ENCODE assay signal across 8 cellular contexts in genomic region chr19:42634409-42635232, GRCh38. TPM values are rescaled to one million over a fixed set of nuclear protein-coding genes. Genes with fewer than 3 reads are reported as not detected.
DNase-seq lines count a peak whose midpoint lies in the region; ATAC-seq and TF ChIP-seq lines count a peak whose summit lies in the region.

No MANE protein-coding gene starts in this region.

- no peaks in the 10 kb centered on the region for H3K9me3 ChIP-seq in DOHH2 (ENCODE audit: control insufficient read depth, insufficient read depth, low read length)
- H3K9me3 ChIP-seq in SK-N-SH = no peaks in the 10 kb centered on the region
- H3K9me3 ChIP-seq in colonic mucosa = no peaks in the 10 kb centered on the region

- no peak for ATAC-seq in GM19328 (IDR thresholded peaks at IDR 0.05; ENCODE audit: unreplicated experiment)
- no peak for ATAC-seq in HG03521 (IDR thresholded peaks at IDR 0.05; ENCODE audit: unreplicated experiment)

- POLR2A ChIA-PET in SK-N-SH (lab: Yijun Ruan, JAX) = no interaction called here

- H3K9me3 Mint-ChIP-seq in HFFc6 = peaks cover 4% of the 10 kb centered on the region

- H3K27ac ChIP-seq in DOHH2 (ENCODE audit: low read depth, low read length) = no peak overlapping the region
- no peak overlapping the region for H3K27ac ChIP-seq in SK-N-SH (ENCODE audit: low read depth in 2 of 2, low read length in 1 of 2)
- H3K27ac ChIP-seq in colonic mucosa = no peak overlapping the region

- CTCF ChIA-PET in SK-N-SH (lab: Yijun Ruan, JAX) = interaction anchor here (0.6 to 2.1 kb wide), 17 partner anchors 9 to 1048 kb away, joined by 3 to 9 read pairs (median 3); no protein-coding TSS in a partner anchor

- H2AFZ ChIP-seq in SK-N-SH (ENCODE audit: low read depth) = no peak overlapping the region

- no peak for TF ChIP-seq EP300 in SK-N-SH (IDR thresholded peaks at IDR 0.05; ENCODE audit: borderline replicate concordance in 1 of 2, low read depth in 1 of 2, low read length in 1 of 2)

- WGBS in SK-N-SH (ENCODE audit: low lambda C conversion rate) = 8% methylated on average over 5 of the region's 5 CpGs

- peaks cover 3% of the 10 kb centered on the region; the same call in 1 of the 2 replicates for H3K36me3 Mint-ChIP-seq in HFFc6 (ENCODE audit: low read depth)

- H3K27ac Mint-ChIP-seq in HFFc6 = no peak overlapping the region

- DNase-seq in HFFc6 (peak; percentile 33), SK-N-SH (peak; percentile 38), colonic mucosa (no peak), retina (peak; percentile 8), GOT3 (lab: John Stamatoyannopoulos, UW) (no peak)

- intact Hi-C loops in colonic mucosa (cut with DNase I) = no loop called here

- TF ChIP-seq RAD21 in SK-N-SH (IDR thresholded peaks at IDR 0.05; ENCODE audit: low read length) = peak; percentile 53

- no peaks in the 10 kb centered on the region for H3K79me2 ChIP-seq in DOHH2 (ENCODE audit: control insufficient read depth, low read length)
- no peaks in the 10 kb centered on the region for H3K79me2 ChIP-seq in SK-N-SH (ENCODE audit: insufficient read depth)

- H3K4me3 ChIP-seq in DOHH2 (ENCODE audit: low read length) = no peak overlapping the region
- no peak overlapping the region; a peak in 1 of 4 replicates for H3K4me3 ChIP-seq in SK-N-SH (ENCODE audit: low read depth in 2 of 2, low read length in 1 of 2)
- no peak overlapping the region for H3K4me3 ChIP-seq in colonic mucosa

- H3K27me3 ChIP-seq in DOHH2 (ENCODE audit: control insufficient read depth, low read length) = peaks cover under 1% of the 10 kb centered on the region; the same call in 1 of the 2 replicates
- H3K27me3 ChIP-seq in SK-N-SH (ENCODE audit: insufficient read depth) = peaks cover 5% of the 10 kb centered on the region; the same call in 1 of the 2 replicates
- no peaks in the 10 kb centered on the region for H3K27me3 ChIP-seq in colonic mucosa

- no peaks in the 10 kb centered on the region for H3K9me2 ChIP-seq in DOHH2 (replicated peaks; ENCODE audit: control insufficient read depth, low read length)
- no peaks in the 10 kb centered on the region for H3K9me2 ChIP-seq in SK-N-SH

- H3K36me3 ChIP-seq in DOHH2 (ENCODE audit: control insufficient read depth, low read length) (no peaks in the 10 kb centered on the region), SK-N-SH (replicated peaks in 1 of 2; ENCODE audit: control insufficient read depth in 1 of 2, insufficient read depth in 2 of 2, low read length in 1 of 2) (no peaks in the 10 kb centered on the region), colonic mucosa (no peaks in the 10 kb centered on the region)

- H3K4me3 Mint-ChIP-seq in HFFc6 = no peak overlapping the region

- no peaks in the 10 kb centered on the region for H3K4me1 Mint-ChIP-seq in HFFc6 (ENCODE audit: low read depth)

- no peaks in the 10 kb centered on the region for H4K20me1 ChIP-seq in DOHH2 (ENCODE audit: control insufficient read depth, insufficient read depth, low read depth, low read length)
- no peaks in the 10 kb centered on the region for H4K20me1 ChIP-seq in SK-N-SH (ENCODE audit: insufficient read depth)

- no peaks in the 10 kb centered on the region for H3F3A ChIP-seq in DOHH2 (ENCODE audit: control insufficient read depth, insufficient read depth)
- H3F3A ChIP-seq in SK-N-SH (replicated peaks; ENCODE audit: insufficient read depth) = no peaks in the 10 kb centered on the region

- H3K9ac ChIP-seq in SK-N-SH (no peak overlapping the region), colonic mucosa (ENCODE audit: low read depth in 2 of 2, low read length in 2 of 2) (no peak overlapping the region)

- H3K4me2 ChIP-seq in DOHH2 (ENCODE audit: low read length) (no peak overlapping the region), SK-N-SH (no peak overlapping the region)

- peak; percentile 92 for TF ChIP-seq CTCF in DOHH2 (IDR thresholded peaks at IDR 0.05; ENCODE audit: low read depth, low read length, poor library complexity, severe bottlenecking)
- TF ChIP-seq CTCF in HFFc6 (IDR thresholded peaks at IDR 0.05) = peak; percentile 87
- TF ChIP-seq CTCF in SK-N-SH (IDR thresholded peaks at IDR 0.05) = peak; percentile 65
- TF ChIP-seq CTCF in colonic mucosa (IDR thresholded peaks at IDR 0.05) = peak; percentile 53

- H3K27me3 Mint-ChIP-seq in HFFc6 (ENCODE audit: insufficient read depth) = peaks cover 21% of the 10 kb centered on the region

- H3K4me1 ChIP-seq in DOHH2 (ENCODE audit: control insufficient read depth, low read length) (no peaks in the 10 kb centered on the region), SK-N-SH (ENCODE audit: control insufficient read depth in 1 of 2, insufficient read depth in 2 of 2, low read depth in 1 of 2, low read length in 1 of 2) (no peaks in the 10 kb centered on the region), colonic mucosa (no peaks in the 10 kb centered on the region)

TF ChIP-seq in SK-N-SH, 30 proteins besides CTCF, POLR2A, EP300 and RAD21:
- TF ChIP-seq RCOR1 (IDR thresholded peaks at IDR 0.05; ENCODE audit: low read length) = no peak
- TF ChIP-seq USF2 (IDR thresholded peaks at IDR 0.05; ENCODE audit: borderline replicate concordance, low read depth, low read length) = no peak
- TF ChIP-seq SMC3 (IDR thresholded peaks at IDR 0.05; ENCODE audit: low read depth, low read length) = 0 out of 2 replicates have a peak, but pooled peaks have one; percentile 16
- peak; percentile 56; the same call in 1 of the 2 replicates for TF ChIP-seq YY1 (IDR thresholded peaks at IDR 0.05; ENCODE audit: low read depth)

RNA-seq across cellular contexts. Expression of gene CEACAM8, which starts 39.9 kb away (rescaled TPM):
- total RNA-seq in HFFc6 (2021; fragmentation: NEBNext Ultra II Directional; extraction: Animal tissue kit (Norgen Biotek cat#: 25700)) = not detected
- polyA plus RNA-seq in SK-N-SH (2012; rRNA removed) = not detected in 2 replicates
- polyA plus RNA-seq in SK-N-SH (2012; cell fraction: cytosol; rRNA removed) = not detected in 2 replicates
- polyA plus RNA-seq in SK-N-SH (2012; cell fraction: nucleus; rRNA removed) = not detected in 2 replicates
- 1 to 10 TPM in 1 of 2 donors, under 1 TPM in 1; 0.85 to 2.3 TPM for total RNA-seq in colonic mucosa

Comparison
In these comparisons a context has a peak if more than half of its experiments do, and no peak if none do; other contexts are left out.
1. DNase-seq: peak in HFFc6 (single experiment), SK-N-SH (single experiment) and retina (single experiment); none in colonic mucosa (single experiment) and GOT3 (single experiment).
2. Peak in every context shown above with its lines, with median percentiles within 50 percentile points of each other: CTCF ChIP-seq.